ENCODE assay signal across 20 cellular contexts in genomic region chr10:131198401-131198800, GRCh38.
A peak's percentile ranks its signal among the peaks of the same experiment; 100 is the strongest.
DNase-seq lines count a peak whose midpoint lies in the region; ATAC-seq, FAIRE-seq and TF ChIP-seq lines count a peak whose summit lies in the region.
"Had no signal": no experiment of that assay in that cellular context is flagged by ENCODE, and none has a peak within 500 bp of the region (broad histone marks: within the 10 kb centered on the region; RNA-seq: fewer than 3 reads in every experiment).

No MANE protein-coding gene starts in this region.

- no peaks in the 10 kb centered on the region for H3K4me1 ChIP-seq in colonic mucosa

- H3K9ac ChIP-seq in colonic mucosa (ENCODE audit: low read depth in 2 of 2, low read length in 2 of 2), result no peak overlapping the region

- CTCF ChIA-PET in activated CD8-positive, alpha-beta memory T cell treated with anti-CD3 and anti-CD28 coated beads, Interleukin-2, amount 10 ng/mL, durations not matched to agents 7 days and 5 days (lab: Charles Lee), result no interaction called here

- H3K4me1 Mint-ChIP-seq in activated CD8-positive, alpha-beta memory T cell treated with anti-CD3 and anti-CD28 coated beads, Interleukin-2, amount 10 ng/mL, durations not matched to agents 7 days and 5 days, result no peaks in the 10 kb centered on the region
- H3K4me1 Mint-ChIP-seq in stimulated activated memory B cell treated with anti-CD40 and anti-IgM and Interleukin-4, amounts not matched to agents 10 μg/mL and 1 μg/mL and 100 μg/mL, for 72 hours, result no peaks in the 10 kb centered on the region

- intact Hi-C loops in colonic mucosa (cut with DNase I), result no loop called here

- no peaks in the 10 kb centered on the region for H3K27me3 Mint-ChIP-seq in activated CD8-positive, alpha-beta memory T cell treated with anti-CD3 and anti-CD28 coated beads, Interleukin-2, amount 10 ng/mL, durations not matched to agents 7 days and 5 days
- peaks cover 9% of the 10 kb centered on the region for H3K27me3 Mint-ChIP-seq in stimulated activated memory B cell treated with anti-CD40 and anti-IgM and Interleukin-4, amounts not matched to agents 10 μg/mL and 1 μg/mL and 100 μg/mL, for 72 hours

- FAIRE-seq in D721Med (lab: Jason Lieb, UNC), result no peak
- FAIRE-seq: GM12891 had no signal

- H3K36me3 Mint-ChIP-seq in activated CD8-positive, alpha-beta memory T cell treated with anti-CD3 and anti-CD28 coated beads, Interleukin-2, amount 10 ng/mL, durations not matched to agents 7 days and 5 days, result no peaks in the 10 kb centered on the region
- H3K36me3 Mint-ChIP-seq in stimulated activated memory B cell treated with anti-CD40 and anti-IgM and Interleukin-4, amounts not matched to agents 10 μg/mL and 1 μg/mL and 100 μg/mL, for 72 hours, result no peaks in the 10 kb centered on the region

- H3K4me3 Mint-ChIP-seq in activated CD8-positive, alpha-beta memory T cell treated with anti-CD3 and anti-CD28 coated beads, Interleukin-2, amount 10 ng/mL, durations not matched to agents 7 days and 5 days, result no peak overlapping the region
- H3K4me3 Mint-ChIP-seq in stimulated activated memory B cell treated with anti-CD40 and anti-IgM and Interleukin-4, amounts not matched to agents 10 μg/mL and 1 μg/mL and 100 μg/mL, for 72 hours, result no peak overlapping the region

- no peaks in the 10 kb centered on the region for H3K27me3 ChIP-seq in colonic mucosa
- H3K27me3 ChIP-seq: MG63 had no signal

- no peaks in the 10 kb centered on the region for H3K9me3 Mint-ChIP-seq in activated CD8-positive, alpha-beta memory T cell treated with anti-CD3 and anti-CD28 coated beads, Interleukin-2, amount 10 ng/mL, durations not matched to agents 7 days and 5 days (ENCODE audit: low read depth)
- H3K9me3 Mint-ChIP-seq in stimulated activated memory B cell treated with anti-CD40 and anti-IgM and Interleukin-4, amounts not matched to agents 10 μg/mL and 1 μg/mL and 100 μg/mL, for 72 hours, result no peaks in the 10 kb centered on the region

- no peak overlapping the region for H3K27ac ChIP-seq in coronary artery
- no peak overlapping the region for H3K27ac ChIP-seq in colonic mucosa
- H3K27ac ChIP-seq: PC-9 had no signal

- no peak overlapping the region for H3K27ac Mint-ChIP-seq in activated CD8-positive, alpha-beta memory T cell treated with anti-CD3 and anti-CD28 coated beads, Interleukin-2, amount 10 ng/mL, durations not matched to agents 7 days and 5 days
- no peak overlapping the region for H3K27ac Mint-ChIP-seq in stimulated activated memory B cell treated with anti-CD40 and anti-IgM and Interleukin-4, amounts not matched to agents 10 μg/mL and 1 μg/mL and 100 μg/mL, for 72 hours

- H3K4me3 ChIP-seq in coronary artery, result no peak overlapping the region
- no peak overlapping the region for H3K4me3 ChIP-seq in colonic mucosa
- H3K4me3 ChIP-seq: MG63, PC-9 had no signal

- DNase-seq in activated CD8-positive, alpha-beta memory T cell treated with anti-CD3 and anti-CD28 coated beads, Interleukin-2, amount 50 U/mL, for 48 hours, result peak; percentile 10
- DNase-seq in activated CD8-positive, alpha-beta memory T cell treated with anti-CD3 and anti-CD28 coated beads, Interleukin-2, amount 10 ng/mL, durations not matched to agents 7 days and 5 days, result no peak
- DNase-seq in coronary artery (ENCODE audit: low spot score), result peak; percentile 36
- peak; percentile 55 for DNase-seq in mesenteric fat pad (ENCODE audit: low spot score)
- DNase-seq in D721Med (ENCODE audit: insufficient read length, low spot score), result no peak
- no peak for DNase-seq in stimulated activated CD4-positive, alpha-beta T cell treated with anti-CD3 and anti-CD28 coated beads, Interleukin-4, amount 100 ng/mL, for 1 hour
- no peak for DNase-seq in colonic mucosa
- DNase-seq: 8988T, C1 segment of cervical spinal cord, DMS 273 treated with DMSO at 0.1 percent for 48 hours, GDM1, GOT3, MG63, NCI-H1092, NCI-H2081 treated with DMSO at 0.1 percent for 48 hours, NCI-H510A treated with DMSO at 0.1 percent for 48 hours, NCI-H82, PC-9 had no signal

- no peaks in the 10 kb centered on the region for H3K36me3 ChIP-seq in colonic mucosa
- H3K36me3 ChIP-seq: MG63 had no signal

- ATAC-seq in activated CD8-positive, alpha-beta memory T cell treated with anti-CD3 and anti-CD28 coated beads, Interleukin-2, amount 10 ng/mL, durations not matched to agents 7 days and 5 days, result no peak
- ATAC-seq in stimulated activated memory B cell treated with anti-CD40 and anti-IgM and Interleukin-4, amounts not matched to agents 10 μg/mL and 1 μg/mL and 100 μg/mL, for 72 hours, result peak; percentile 24

- no peaks in the 10 kb centered on the region for H3K9me3 ChIP-seq in colonic mucosa
- H3K9me3 ChIP-seq: MG63 had no signal

- TF ChIP-seq CTCF in coronary artery (IDR thresholded peaks at IDR 0.05), result no peak
- no peak for TF ChIP-seq CTCF in D721Med (IDR thresholded peaks at IDR 0.05; ENCODE audit: insufficient read depth, missing control alignments)
- no peak for TF ChIP-seq CTCF in colonic mucosa (IDR thresholded peaks at IDR 0.05)

Comparison
In these comparisons a context has a peak if more than half of its experiments do, and no peak if none do; other contexts are left out.
1. DNase-seq: peak in activated CD8-positive, alpha-beta memory T cell treated with anti-CD3 and anti-CD28 coated beads, Interleukin-2, amount 50 U/mL, for 48 hours (single experiment), coronary artery (single experiment) and mesenteric fat pad (single experiment); none in activated CD8-positive, alpha-beta memory T cell treated with anti-CD3 and anti-CD28 coated beads, Interleukin-2, amount 10 ng/mL, durations not matched to agents 7 days and 5 days (single experiment), D721Med (single experiment), stimulated activated CD4-positive, alpha-beta T cell treated with anti-CD3 and anti-CD28 coated beads, Interleukin-4, amount 100 ng/mL, for 1 hour (single experiment) and colonic mucosa (single experiment).